8 cellular contexts compared by ENCODE assay signal in genomic region chr1:208235983-208236761, GRCh38. TPM values are rescaled to one million over a fixed set of nuclear protein-coding genes. Genes with fewer than 3 reads are reported as not detected.
DNase-seq lines count a peak whose midpoint lies in the region; ATAC-seq and TF ChIP-seq lines count a peak whose summit lies in the region.

No MANE protein-coding gene starts in this region.

- H3K36me3 Mint-ChIP-seq in endothelial cell (ENCODE audit: low read depth, unreplicated experiment), result no peaks in the 10 kb centered on the region
- peaks cover 5% of the 10 kb centered on the region for H3K36me3 Mint-ChIP-seq in nephron (ENCODE audit: low read depth)
- H3K36me3 Mint-ChIP-seq in CD4-positive, alpha-beta T cell (ENCODE audit: low read depth), result no peaks in the 10 kb centered on the region

- H3K9me3 Mint-ChIP-seq in endothelial cell (ENCODE audit: unreplicated experiment) (no peaks in the 10 kb centered on the region), nephron (no peaks in the 10 kb centered on the region)
- no peaks in the 10 kb centered on the region for H3K9me3 Mint-ChIP-seq in CD4-positive, alpha-beta T cell

- no peaks in the 10 kb centered on the region for H4K20me1 ChIP-seq in OCI-LY3 (ENCODE audit: insufficient read depth, low read length)

- H3K4me2 ChIP-seq in OCI-LY3 (ENCODE audit: low read length), result peak overlapping the region; percentile 89

- H3K27ac ChIP-seq in OCI-LY3 (ENCODE audit: low read length), result peak overlapping the region; percentile 61
- H3K27ac ChIP-seq in CD4-positive, alpha-beta T cell (ENCODE audit: low read depth, low read length), result no peak overlapping the region

- DNase-seq in endothelial cell (ENCODE audit: low spot score), result peak; percentile 31
- no peak for DNase-seq in CD4-positive, alpha-beta T cell

- ATAC-seq in GM19463 (IDR thresholded peaks at IDR 0.05; ENCODE audit: unreplicated experiment) (peak; percentile 55), HG03139 (IDR thresholded peaks at IDR 0.05; ENCODE audit: unreplicated experiment) (no peak), HG03439 (IDR thresholded peaks at IDR 0.05; ENCODE audit: unreplicated experiment) (no peak), GM21737 (IDR thresholded peaks at IDR 0.05; ENCODE audit: unreplicated experiment) (no peak)
- no peak for ATAC-seq in CD4-positive, alpha-beta T cell (ENCODE audit: poor library complexity)

- peaks cover 14% of the 10 kb centered on the region for H3K27me3 Mint-ChIP-seq in endothelial cell (ENCODE audit: unreplicated experiment)
- H3K27me3 Mint-ChIP-seq in nephron (ENCODE audit: low read depth), result peaks cover 4% of the 10 kb centered on the region
- peaks cover 53% of the 10 kb centered on the region for H3K27me3 Mint-ChIP-seq in CD4-positive, alpha-beta T cell

- intact Hi-C loops in CD4-positive, alpha-beta T cell (cut with DNase I, micrococcal nuclease), result no loop called here

- POLR2A ChIA-PET in CD4-positive, alpha-beta T cell (lab: Charles Lee), result interaction anchor here (1.2 kb wide), 1 partner anchor 8 kb away, joined by 5 read pairs; the partner anchor contains the start of gene PLXNA2

- H3K4me3 ChIP-seq in OCI-LY3 (ENCODE audit: low read length), result peak overlapping the region; percentile 68

- H3K4me3 Mint-ChIP-seq in endothelial cell (ENCODE audit: unreplicated experiment), result no peak overlapping the region
- peak overlapping the region; percentile 30 to 54 (median 45) for H3K4me3 Mint-ChIP-seq in nephron
- no peak overlapping the region for H3K4me3 Mint-ChIP-seq in CD4-positive, alpha-beta T cell

- no peak for TF ChIP-seq CTCF in OCI-LY3 (IDR thresholded peaks at IDR 0.05; ENCODE audit: low read depth, low read length)
- no peak for TF ChIP-seq CTCF in endothelial cell (IDR thresholded peaks at IDR 0.05; ENCODE audit: unreplicated experiment)
- TF ChIP-seq CTCF in nephron (IDR thresholded peaks at IDR 0.05; ENCODE audit: unreplicated experiment in 3 of 3), result no peak
- TF ChIP-seq CTCF in CD4-positive, alpha-beta T cell (IDR thresholded peaks at IDR 0.05), result no peak

- no peaks in the 10 kb centered on the region for H3K9me3 ChIP-seq in OCI-LY3 (ENCODE audit: insufficient read depth, low read length)
- no peaks in the 10 kb centered on the region for H3K9me3 ChIP-seq in CD4-positive, alpha-beta T cell (ENCODE audit: control insufficient read depth, low read length)

- peaks cover 60% of the 10 kb centered on the region for H3K4me1 Mint-ChIP-seq in endothelial cell (ENCODE audit: unreplicated experiment)
- peaks cover 93% of the 10 kb centered on the region for H3K4me1 Mint-ChIP-seq in nephron
- peaks cover 8% of the 10 kb centered on the region for H3K4me1 Mint-ChIP-seq in CD4-positive, alpha-beta T cell (ENCODE audit: low read depth)

- H3K36me3 ChIP-seq in OCI-LY3 (replicated peaks; ENCODE audit: low read depth, low read length), result peaks cover 4% of the 10 kb centered on the region

- peak overlapping the region; percentile 90 for H3K27ac Mint-ChIP-seq in endothelial cell (ENCODE audit: unreplicated experiment)
- peak overlapping the region; percentile 62 to 91 (median 85) for H3K27ac Mint-ChIP-seq in nephron
- H3K27ac Mint-ChIP-seq in CD4-positive, alpha-beta T cell, result no peak overlapping the region

- H3K4me1 ChIP-seq in OCI-LY3 (ENCODE audit: low read length), result peaks cover 73% of the 10 kb centered on the region

- H3K79me2 ChIP-seq in OCI-LY3 (ENCODE audit: low read length), result peaks cover 82% of the 10 kb centered on the region

- CTCF ChIA-PET in CD4-positive, alpha-beta T cell (lab: Charles Lee), result no interaction called here

- peak overlapping the region; percentile 44 for H2AFZ ChIP-seq in OCI-LY3 (ENCODE audit: low read depth, low read length)

- H3K9ac ChIP-seq in OCI-LY3 (ENCODE audit: low read length), result peak overlapping the region; percentile 59

- no peaks in the 10 kb centered on the region for H3K27me3 ChIP-seq in OCI-LY3 (ENCODE audit: low read depth, low read length)
- H3K27me3 ChIP-seq in CD4-positive, alpha-beta T cell (ENCODE audit: control insufficient read depth, insufficient read depth, low read length), result peaks cover 18% of the 10 kb centered on the region

RNA-seq across cellular contexts. Expression of gene PLXNA2, which starts 8.0 kb away (rescaled TPM):
- total RNA-seq in endothelial cell (ENCODE audit: unreplicated experiment), result 25.6 TPM
- under 1 TPM; 0.75 to 0.77 TPM for total RNA-seq in CD4-positive, alpha-beta T cell

Comparison
In these comparisons a context has a peak if more than half of its experiments do, and no peak if none do; other contexts are left out.
1. H3K4me3 Mint-ChIP-seq: peak in nephron (3 of 3); none in endothelial cell (single experiment) and CD4-positive, alpha-beta T cell (single experiment).
2. RNA of gene PLXNA2, which starts 8.0 kb away (total RNA-seq): 25.6 TPM in endothelial cell (single experiment); 0.75 to 0.77 TPM in CD4-positive, alpha-beta T cell; every median in the first group is over 10 times any median in the second.